16 cellular contexts compared by ENCODE assay signal in the genomic region with DNA sequence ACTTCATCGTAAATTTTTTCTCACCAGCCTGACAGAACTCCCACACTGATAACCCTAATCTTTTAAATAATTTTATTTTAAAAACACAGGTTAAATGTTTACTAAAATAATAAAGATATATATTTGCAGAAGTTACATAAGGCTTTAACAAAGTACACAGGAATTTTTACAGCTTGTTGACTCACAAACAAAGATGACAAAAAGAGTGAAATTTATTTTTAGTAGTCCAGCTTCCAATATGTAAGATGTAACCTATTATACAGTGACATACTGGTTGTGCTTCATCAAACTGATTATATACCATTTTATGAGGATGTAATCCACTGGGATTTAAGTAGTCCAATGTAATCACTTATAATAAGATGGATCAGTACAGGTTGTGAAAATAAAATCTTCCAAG.
DNase-seq lines count a peak whose midpoint lies in the region; ATAC-seq, FAIRE-seq and TF ChIP-seq lines count a peak whose summit lies in the region.
"Had no signal": no experiment of that assay in that cellular context is flagged by ENCODE, and none has a peak within 500 bp of the region (broad histone marks: within the 10 kb centered on the region; RNA-seq: fewer than 3 reads in every experiment).

No MANE protein-coding gene starts in this region.

- DNase-seq in NCI-H82 (lab: John Stamatoyannopoulos, UW) (peak; percentile 5), NCI-H82 treated with DMSO at 0.1 percent for 48 hours (lab: John Stamatoyannopoulos, UW; ENCODE audit: unreplicated experiment) (no peak), GM12891 (ENCODE audit: insufficient read length, low spot score) (no peak)
- DNase-seq: 8988T; BE2C; C1 segment of cervical spinal cord; CD4-positive, CD25-positive, alpha-beta regulatory T cell; CD8-positive, alpha-beta memory T cell had no signal

- no peak for TF ChIP-seq POLR2A in GM12891 (IDR thresholded peaks at IDR 0.05; ENCODE audit: low read depth, low read length)

- H3K36me3 Mint-ChIP-seq in nephron (ENCODE audit: low read depth), result no peaks in the 10 kb centered on the region
- H3K36me3 Mint-ChIP-seq: CD4-positive, CD25-positive, alpha-beta regulatory T cell; CD8-positive, alpha-beta memory T cell had no signal

- ATAC-seq in GM21381 (IDR thresholded peaks at IDR 0.05; ENCODE audit: unreplicated experiment) (no peak), esophagus mucosa (no peak)

- H3K4me3 Mint-ChIP-seq in nephron, result no peak overlapping the region
- H3K4me3 Mint-ChIP-seq: CD4-positive, CD25-positive, alpha-beta regulatory T cell; CD8-positive, alpha-beta memory T cell; H9 had no signal

- H3K4me1 Mint-ChIP-seq in nephron, result peaks cover 27% of the 10 kb centered on the region
- H3K4me1 Mint-ChIP-seq: CD4-positive, CD25-positive, alpha-beta regulatory T cell; CD8-positive, alpha-beta memory T cell had no signal

- TF ChIP-seq CTCF in VCaP (conservative IDR thresholded peaks at IDR 0.05) (no peak), nephron (IDR thresholded peaks at IDR 0.05; ENCODE audit: unreplicated experiment in 3 of 3) (no peak)

- H3K9me3 Mint-ChIP-seq in nephron, result no peaks in the 10 kb centered on the region
- H3K9me3 Mint-ChIP-seq: CD4-positive, CD25-positive, alpha-beta regulatory T cell; CD8-positive, alpha-beta memory T cell; H9 had no signal

- FAIRE-seq in GM12891 (lab: Jason Lieb, UNC), result no peak
- FAIRE-seq: D721Med, G401.6, H1 had no signal

- peaks cover 4% of the 10 kb centered on the region for H3K27me3 Mint-ChIP-seq in nephron (ENCODE audit: low read depth)

- H3K27ac Mint-ChIP-seq in nephron, result peak overlapping the region; percentile 27 to 67 (median 40)
- H3K27ac Mint-ChIP-seq: CD4-positive, CD25-positive, alpha-beta regulatory T cell; CD8-positive, alpha-beta memory T cell; H9 had no signal

- peak overlapping the region; percentile 55; the same call in 1 of the 2 replicates for H3K27ac ChIP-seq in VCaP

TF ChIP-seq in GM12891, 5 proteins besides CTCF, POLR2A, EP300 and RAD21:
- no peak for TF ChIP-seq PAX5 (IDR thresholded peaks at IDR 0.05; ENCODE audit: insufficient read depth, low read length, severe bottlenecking)
- TF ChIP-seq POLR2AphosphoS5 (IDR thresholded peaks at IDR 0.05; ENCODE audit: low read depth, low read length), result no peak
- TF ChIP-seq SPI1 (IDR thresholded peaks at IDR 0.05; ENCODE audit: low read depth, low read length), result no peak
- TF ChIP-seq POU2F2 (IDR thresholded peaks at IDR 0.05; ENCODE audit: low read depth, low read length), result no peak
- no peak for TF ChIP-seq TAF1 (IDR thresholded peaks at IDR 0.05; ENCODE audit: low read depth, low read length)
TF ChIP-seq in GM12891: peak in this region for 0.
